In the genomic region with DNA sequence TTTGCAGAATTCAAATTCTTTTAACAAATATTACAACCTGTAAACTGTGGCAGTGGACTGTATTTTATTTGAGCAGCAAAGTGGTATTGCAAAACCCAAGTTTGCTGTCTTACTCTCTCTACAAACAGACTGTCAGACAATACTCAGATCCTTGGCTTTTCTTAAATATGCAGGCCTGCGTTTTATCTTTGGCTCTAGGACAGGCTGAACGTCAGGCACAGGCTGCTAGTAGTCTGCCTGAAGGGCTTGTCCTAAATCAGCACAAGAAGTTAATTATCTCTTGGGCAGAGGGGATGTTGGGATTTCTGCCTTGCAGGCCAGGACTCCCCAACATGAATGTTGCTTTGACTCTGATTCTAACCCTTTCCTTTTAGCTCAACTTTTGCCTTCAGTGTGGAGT, we compare ENCODE assay signal across 27 cellular contexts.
A peak's percentile ranks its signal among the peaks of the same experiment; 100 is the strongest.
DNase-seq lines count a peak whose midpoint lies in the region; ATAC-seq and TF ChIP-seq lines count a peak whose summit lies in the region.
"Had no signal": no experiment of that assay in that cellular context is flagged by ENCODE, and none has a peak within 500 bp of the region (broad histone marks: within the 10 kb centered on the region; RNA-seq: fewer than 3 reads in every experiment).

No MANE protein-coding gene starts in this region.

- H3K4me3 ChIP-seq in transverse colon (no peak overlapping the region), right lobe of liver (no peak overlapping the region)
- H3K4me3 ChIP-seq: dorsolateral prefrontal cortex, HAP-1, Peyer's patch, SJCRH30, stomach, tibial artery had no signal

- H3K9me3 Mint-ChIP-seq in chondrocyte (ENCODE audit: low read depth) (peaks cover 13% of the 10 kb centered on the region), mesothelial cell of epicardium (peaks cover 19% of the 10 kb centered on the region)

- TF ChIP-seq POLR2A in transverse colon (IDR thresholded peaks at IDR 0.05) (no peak), right lobe of liver (IDR thresholded peaks at IDR 0.05) (no peak)

- H3K4me3 Mint-ChIP-seq in chondrocyte (ENCODE audit: unreplicated experiment): no peak overlapping the region
- no peak overlapping the region for H3K4me3 Mint-ChIP-seq in mesothelial cell of epicardium
- H3K4me3 Mint-ChIP-seq: activated CD8-positive, alpha-beta T cell treated with anti-CD3 and anti-CD28 coated beads for 36 hours; activated naive CD8-positive, alpha-beta T cell; IgD-negative memory B cell had no signal

- ATAC-seq in right lobe of liver (no peak), GM21381 (IDR thresholded peaks at IDR 0.05; ENCODE audit: unreplicated experiment) (no peak)
- ATAC-seq: activated CD8-positive, alpha-beta T cell treated with anti-CD3 and anti-CD28 coated beads for 36 hours had no signal

- in situ Hi-C loops in transverse colon (cut with MboI; ENCODE audit: low pct_ligation_motif_present in 1 of 4, low pct_unique_long_range_greater_than_20kb in 1 of 4, low sequenced_read_pairs in 3 of 4): no loop called here

- H3K27ac ChIP-seq in transverse colon (peak overlapping the region in 3 of 4 donors; percentile 8 to 46 (median 29)), right lobe of liver (no peak overlapping the region)
- H3K27ac ChIP-seq: dorsolateral prefrontal cortex, Peyer's patch, SJCRH30, tibial artery had no signal

- H3K27ac Mint-ChIP-seq in chondrocyte (ENCODE audit: unreplicated experiment) (peak overlapping the region; percentile 8), mesothelial cell of epicardium (peak overlapping the region; percentile 79)
- H3K27ac Mint-ChIP-seq: activated CD8-positive, alpha-beta T cell treated with anti-CD3 and anti-CD28 coated beads for 36 hours; activated naive CD8-positive, alpha-beta T cell; activated T-helper 2 cell treated with anti-CD3 and anti-CD28 coated beads, Interferon-gamma antibody, Interleukin-2, Interleukin-4, amounts not matched to agents 10 μg/mL and 5 μg/mL and 100 μg/mL, durations not matched to agents 14 hours and 24 hours and 36 hours; IgD-negative memory B cell had no signal

- TF ChIP-seq EP300 in transverse colon (IDR thresholded peaks at IDR 0.05; ENCODE audit: low read depth): no peak

- DNase-seq in SK-N-DZ (ENCODE audit: low spot score) (peak; percentile 79), chondrocyte (ENCODE audit: low spot score) (no peak), mesothelial cell of epicardium (ENCODE audit: low spot score in 2 of 2, unreplicated experiment in 2 of 2) (no peak), transverse colon (no peak), hypothalamus (lab: John Stamatoyannopoulos, UW) (no peak), right lobe of liver (no peak)
- DNase-seq: activated CD8-positive, alpha-beta T cell treated with anti-CD3 and anti-CD28 coated beads for 36 hours; cerebellar nuclear complex; DND-41; dorsolateral prefrontal cortex; head of caudate nucleus; NCI-H1092; NCI-H2029 treated with DMSO at 0.1 percent for 48 hours; NCI-H226; nucleus accumbens; Peyer's patch; SJCRH30; small intestine; stimulated activated CD4-positive, alpha-beta T cell treated with anti-CD3 and anti-CD28 coated beads, Interleukin-1b, Interleukin-23, amount 100 ng/mL, for 48 hours; stimulated activated CD8-positive, alpha-beta memory T cell treated with anti-CD3 and anti-CD28 coated beads, Interleukin-4, amount 100 ng/mL, for 48 hours; stomach; tibial artery had no signal

- H3K4me1 Mint-ChIP-seq in chondrocyte (ENCODE audit: low read depth) (peaks cover 21% of the 10 kb centered on the region), mesothelial cell of epicardium (peaks cover 40% of the 10 kb centered on the region)
- H3K4me1 Mint-ChIP-seq: IgD-negative memory B cell had no signal

- H3K36me3 ChIP-seq in transverse colon (no peaks in the 10 kb centered on the region), right lobe of liver (no peaks in the 10 kb centered on the region)
- H3K36me3 ChIP-seq: HAP-1, Peyer's patch, SJCRH30, stomach, tibial artery had no signal

- 62 to 80% methylated on average over 2 of the region's 2 CpGs for WGBS in transverse colon (ENCODE audit: low coverage in 1 of 2), 2 donors
- 0% methylated on average over 2 of the region's 2 CpGs for WGBS in right lobe of liver (ENCODE audit: insufficient coverage, low coverage, low lambda C conversion rate, missing lambda C conversion rate)

- intact Hi-C loops in transverse colon (cut with DNase I; ENCODE audit: low total_unique reads): no loop called here
- intact Hi-C loops in right lobe of liver (cut with DNase I): no loop called here

- TF ChIP-seq CTCF in chondrocyte (IDR thresholded peaks at IDR 0.05) (no peak), mesothelial cell of epicardium (IDR thresholded peaks at IDR 0.05; ENCODE audit: unreplicated experiment) (no peak), transverse colon (IDR thresholded peaks at IDR 0.05) (no peak), right lobe of liver (IDR thresholded peaks at IDR 0.05) (no peak)

- H3K27me3 ChIP-seq in transverse colon (no peaks in the 10 kb centered on the region), right lobe of liver (no peaks in the 10 kb centered on the region)
- H3K27me3 ChIP-seq: Peyer's patch, stomach, tibial artery had no signal

- H3K36me3 Mint-ChIP-seq in chondrocyte (ENCODE audit: low read depth): peaks cover 18% of the 10 kb centered on the region
- peaks cover 13% of the 10 kb centered on the region for H3K36me3 Mint-ChIP-seq in mesothelial cell of epicardium
- H3K36me3 Mint-ChIP-seq: activated naive CD8-positive, alpha-beta T cell; IgD-negative memory B cell had no signal

- peaks cover 0 to 1% of the 10 kb centered on the region in 2 donors for H3K9me3 ChIP-seq in transverse colon
- H3K9me3 ChIP-seq in right lobe of liver: no peaks in the 10 kb centered on the region
- H3K9me3 ChIP-seq: HAP-1, Peyer's patch had no signal

- H3K27me3 Mint-ChIP-seq in chondrocyte (ENCODE audit: low read depth) (no peaks in the 10 kb centered on the region), mesothelial cell of epicardium (ENCODE audit: low read depth) (peaks cover 3% of the 10 kb centered on the region)
- H3K27me3 Mint-ChIP-seq: activated CD8-positive, alpha-beta T cell treated with anti-CD3 and anti-CD28 coated beads for 36 hours had no signal

- H3K4me1 ChIP-seq in transverse colon (peaks cover 0 to 10% (median 9%) of the 10 kb centered on the region in 4 donors), right lobe of liver (no peaks in the 10 kb centered on the region)
- H3K4me1 ChIP-seq: HAP-1, Peyer's patch, SJCRH30 had no signal

Comparison
In these comparisons a context has a peak if more than half of its experiments do, and no peak if none do; other contexts are left out.
1. H3K27ac ChIP-seq: peak in transverse colon (3 of 4); none in right lobe of liver (0 of 3).